ENCODE assay signal across 23 cellular contexts in genomic region chr4:186586190-186586589, GRCh38. TPM values are rescaled to one million over a fixed set of nuclear protein-coding genes. Genes with fewer than 3 reads are reported as not detected.
"Had no signal": no experiment of that assay in that cellular context is flagged by ENCODE, and none has a peak within 500 bp of the region (broad histone marks: within the 10 kb centered on the region; RNA-seq: fewer than 3 reads in every experiment).

No MANE protein-coding gene starts in this region.

- H3K9me3 Mint-ChIP-seq: activated naive CD4-positive, alpha-beta T cell treated with anti-CD3 and anti-CD28 coated beads, Interleukin-2, amount 50 U/mL, for 24 hours had no signal

- H3K9ac ChIP-seq: SK-N-SH had no signal

- H3K9me3 ChIP-seq: colonic mucosa, SK-N-SH, uterus had no signal

- DNase-seq: activated CD4-positive, alpha-beta T cell treated with anti-CD3 and anti-CD28 coated beads for 1 hour; activated CD4-positive, alpha-beta T cell treated with anti-CD3 and anti-CD28 coated beads, Interleukin-2, amount 50 U/mL, for 48 hours; activated CD8-positive, alpha-beta memory T cell treated with anti-CD3 and anti-CD28 coated beads, Interleukin-2, amount 10 ng/mL, durations not matched to agents 7 days and 5 days; activated effector memory CD4-positive, alpha-beta T cell treated with Interleukin-2 at 50 U/mL for 16 hours; activated T-cell treated with anti-CD3 and anti-CD28 coated beads, Interleukin-2, amount 50 U/mL, for 1 hour; amygdala; colonic mucosa; foreskin keratinocyte; immature natural killer cell; left cardiac atrium; SK-N-SH; small intestine; stimulated activated CD4-positive, alpha-beta T cell treated with anti-CD3 and anti-CD28 coated beads, Interleukin-4, amount 100 ng/mL, for 4 hours; stimulated activated CD8-positive, alpha-beta memory T cell treated with anti-CD3 and anti-CD28 coated beads, Interleukin-4, amount 100 ng/mL, for 48 hours; stimulated activated naive CD4-positive, alpha-beta T cell treated with Interleukin-2 at 50 U/mL for 16 hours; substantia nigra; T-cell; T1000; uterus had no signal

- H3K9me2 ChIP-seq: SK-N-SH had no signal

- H3K27ac ChIP-seq: cardiac muscle cell, colonic mucosa, foreskin keratinocyte, tibial nerve, uterus had no signal

- H3K27ac Mint-ChIP-seq: activated CD8-positive, alpha-beta memory T cell treated with anti-CD3 and anti-CD28 coated beads, Interleukin-2, amount 10 ng/mL, durations not matched to agents 7 days and 5 days; activated naive CD4-positive, alpha-beta T cell treated with anti-CD3 and anti-CD28 coated beads, Interleukin-2, amount 50 U/mL, for 24 hours; immature natural killer cell; T-cell had no signal

- H3K36me3 ChIP-seq: colonic mucosa, uterus had no signal

- H3K4me1 Mint-ChIP-seq: activated CD8-positive, alpha-beta memory T cell treated with anti-CD3 and anti-CD28 coated beads, Interleukin-2, amount 10 ng/mL, durations not matched to agents 7 days and 5 days; activated naive CD4-positive, alpha-beta T cell treated with anti-CD3 and anti-CD28 coated beads, Interleukin-2, amount 50 U/mL, for 24 hours; immature natural killer cell; T-cell had no signal

- FAIRE-seq: small intestine had no signal

- H3K4me2 ChIP-seq: SK-N-SH had no signal

- ATAC-seq: activated CD8-positive, alpha-beta memory T cell treated with anti-CD3 and anti-CD28 coated beads, Interleukin-2, amount 10 ng/mL, durations not matched to agents 7 days and 5 days; foreskin keratinocyte; T-cell had no signal

- H3K4me1 ChIP-seq: colonic mucosa, foreskin keratinocyte, uterus had no signal

- H3K4me3 ChIP-seq: cardiac muscle cell, colonic mucosa, tibial nerve, uterus had no signal

- H3K36me3 Mint-ChIP-seq: activated CD8-positive, alpha-beta memory T cell treated with anti-CD3 and anti-CD28 coated beads, Interleukin-2, amount 10 ng/mL, durations not matched to agents 7 days and 5 days; activated naive CD4-positive, alpha-beta T cell treated with anti-CD3 and anti-CD28 coated beads, Interleukin-2, amount 50 U/mL, for 24 hours; immature natural killer cell; T-cell had no signal

- H3K27me3 Mint-ChIP-seq: T-cell had no signal

- H3K4me3 Mint-ChIP-seq: activated CD8-positive, alpha-beta memory T cell treated with anti-CD3 and anti-CD28 coated beads, Interleukin-2, amount 10 ng/mL, durations not matched to agents 7 days and 5 days; activated naive CD4-positive, alpha-beta T cell treated with anti-CD3 and anti-CD28 coated beads, Interleukin-2, amount 50 U/mL, for 24 hours; immature natural killer cell; T-cell had no signal

- H3K27me3 ChIP-seq: cardiac muscle cell, colonic mucosa, foreskin keratinocyte, tibial nerve, uterus had no signal

RNA-seq across cellular contexts. Expression of gene MTNR1A, which starts 30.8 kb away (rescaled TPM):
- total RNA-seq: activated CD8-positive, alpha-beta memory T cell treated with anti-CD3 and anti-CD28 coated beads, Interleukin-2, amount 10 ng/mL, durations not matched to agents 7 days and 5 days; foreskin keratinocyte; left cardiac atrium; lung microvascular endothelial cell; T-cell; tibial nerve had no signal
- polyA plus RNA-seq: foreskin keratinocyte, immature natural killer cell, SK-N-SH had no signal
